Comparison of ENCODE assay signal across 3 cellular contexts in genomic region chr1:245864872-245865271, GRCh38.
TF ChIP-seq lines count a peak whose summit lies in the region.

No MANE protein-coding gene starts in this region.

TF ChIP-seq in HepG2, 621 proteins besides CTCF, POLR2A, EP300 and RAD21:
- TF ChIP-seq MAFK (conservative IDR thresholded peaks at IDR 0.05 in 1 of 2, IDR thresholded peaks at IDR 0.05 in 1 of 2; ENCODE audit: low read length in 2 of 2) (peak; percentile 74 to 91), PAX8 (CRISPR knock-in tag; IDR thresholded peaks at IDR 0.05; ENCODE audit: borderline replicate concordance) (no peak), SSRP1 (CRISPR knock-in tag; IDR thresholded peaks at IDR 0.05) (no peak), ZNF33B (CRISPR knock-in tag; IDR thresholded peaks at IDR 0.05) (no peak), MAFF (IDR thresholded peaks at IDR 0.05; ENCODE audit: low read depth, low read length) (peak; percentile 83), SALL2 (CRISPR knock-in tag; IDR thresholded peaks at IDR 0.05) (no peak)
- TF ChIP-seq, protein P1, sequence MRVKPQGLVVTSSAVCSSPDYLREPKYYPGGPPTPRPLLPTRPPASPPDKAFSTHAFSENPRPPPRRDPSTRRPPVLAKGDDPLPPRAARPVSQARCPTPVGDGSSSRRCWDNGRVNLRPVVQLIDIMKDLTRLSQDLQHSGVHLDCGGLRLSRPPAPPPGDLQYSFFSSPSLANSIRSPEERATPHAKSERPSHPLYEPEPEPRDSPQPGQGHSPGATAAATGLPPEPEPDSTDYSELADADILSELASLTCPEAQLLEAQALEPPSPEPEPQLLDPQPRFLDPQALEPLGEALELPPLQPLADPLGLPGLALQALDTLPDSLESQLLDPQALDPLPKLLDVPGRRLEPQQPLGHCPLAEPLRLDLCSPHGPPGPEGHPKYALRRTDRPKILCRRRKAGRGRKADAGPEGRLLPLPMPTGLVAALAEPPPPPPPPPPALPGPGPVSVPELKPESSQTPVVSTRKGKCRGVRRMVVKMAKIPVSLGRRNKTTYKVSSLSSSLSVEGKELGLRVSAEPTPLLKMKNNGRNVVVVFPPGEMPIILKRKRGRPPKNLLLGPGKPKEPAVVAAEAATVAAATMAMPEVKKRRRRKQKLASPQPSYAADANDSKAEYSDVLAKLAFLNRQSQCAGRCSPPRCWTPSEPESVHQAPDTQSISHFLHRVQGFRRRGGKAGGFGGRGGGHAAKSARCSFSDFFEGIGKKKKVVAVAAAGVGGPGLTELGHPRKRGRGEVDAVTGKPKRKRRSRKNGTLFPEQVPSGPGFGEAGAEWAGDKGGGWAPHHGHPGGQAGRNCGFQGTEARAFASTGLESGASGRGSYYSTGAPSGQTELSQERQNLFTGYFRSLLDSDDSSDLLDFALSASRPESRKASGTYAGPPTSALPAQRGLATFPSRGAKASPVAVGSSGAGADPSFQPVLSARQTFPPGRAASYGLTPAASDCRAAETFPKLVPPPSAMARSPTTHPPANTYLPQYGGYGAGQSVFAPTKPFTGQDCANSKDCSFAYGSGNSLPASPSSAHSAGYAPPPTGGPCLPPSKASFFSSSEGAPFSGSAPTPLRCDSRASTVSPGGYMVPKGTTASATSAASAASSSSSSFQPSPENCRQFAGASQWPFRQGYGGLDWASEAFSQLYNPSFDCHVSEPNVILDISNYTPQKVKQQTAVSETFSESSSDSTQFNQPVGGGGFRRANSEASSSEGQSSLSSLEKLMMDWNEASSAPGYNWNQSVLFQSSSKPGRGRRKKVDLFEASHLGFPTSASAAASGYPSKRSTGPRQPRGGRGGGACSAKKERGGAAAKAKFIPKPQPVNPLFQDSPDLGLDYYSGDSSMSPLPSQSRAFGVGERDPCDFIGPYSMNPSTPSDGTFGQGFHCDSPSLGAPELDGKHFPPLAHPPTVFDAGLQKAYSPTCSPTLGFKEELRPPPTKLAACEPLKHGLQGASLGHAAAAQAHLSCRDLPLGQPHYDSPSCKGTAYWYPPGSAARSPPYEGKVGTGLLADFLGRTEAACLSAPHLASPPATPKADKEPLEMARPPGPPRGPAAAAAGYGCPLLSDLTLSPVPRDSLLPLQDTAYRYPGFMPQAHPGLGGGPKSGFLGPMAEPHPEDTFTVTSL (CRISPR knock-in tag; IDR thresholded peaks at IDR 0.05; ENCODE audit: borderline replicate concordance), result no peak
- TF ChIP-seq, protein P2, sequence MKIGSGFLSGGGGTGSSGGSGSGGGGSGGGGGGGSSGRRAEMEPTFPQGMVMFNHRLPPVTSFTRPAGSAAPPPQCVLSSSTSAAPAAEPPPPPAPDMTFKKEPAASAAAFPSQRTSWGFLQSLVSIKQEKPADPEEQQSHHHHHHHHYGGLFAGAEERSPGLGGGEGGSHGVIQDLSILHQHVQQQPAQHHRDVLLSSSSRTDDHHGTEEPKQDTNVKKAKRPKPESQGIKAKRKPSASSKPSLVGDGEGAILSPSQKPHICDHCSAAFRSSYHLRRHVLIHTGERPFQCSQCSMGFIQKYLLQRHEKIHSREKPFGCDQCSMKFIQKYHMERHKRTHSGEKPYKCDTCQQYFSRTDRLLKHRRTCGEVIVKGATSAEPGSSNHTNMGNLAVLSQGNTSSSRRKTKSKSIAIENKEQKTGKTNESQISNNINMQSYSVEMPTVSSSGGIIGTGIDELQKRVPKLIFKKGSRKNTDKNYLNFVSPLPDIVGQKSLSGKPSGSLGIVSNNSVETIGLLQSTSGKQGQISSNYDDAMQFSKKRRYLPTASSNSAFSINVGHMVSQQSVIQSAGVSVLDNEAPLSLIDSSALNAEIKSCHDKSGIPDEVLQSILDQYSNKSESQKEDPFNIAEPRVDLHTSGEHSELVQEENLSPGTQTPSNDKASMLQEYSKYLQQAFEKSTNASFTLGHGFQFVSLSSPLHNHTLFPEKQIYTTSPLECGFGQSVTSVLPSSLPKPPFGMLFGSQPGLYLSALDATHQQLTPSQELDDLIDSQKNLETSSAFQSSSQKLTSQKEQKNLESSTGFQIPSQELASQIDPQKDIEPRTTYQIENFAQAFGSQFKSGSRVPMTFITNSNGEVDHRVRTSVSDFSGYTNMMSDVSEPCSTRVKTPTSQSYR (CRISPR knock-in tag; IDR thresholded peaks at IDR 0.05; ENCODE audit: borderline replicate concordance), result no peak
TF ChIP-seq in HepG2: peak in this region for 2.

TF ChIP-seq in K562, 482 proteins besides CTCF, POLR2A, EP300 and RAD21 (continues in another document):
- TF ChIP-seq PHF8 (IDR thresholded peaks at IDR 0.05; ENCODE audit: borderline replicate concordance, low read length), result no peak
- no peak for TF ChIP-seq ZNF695 (CRISPR knock-in tag; IDR thresholded peaks at IDR 0.05)
- TF ChIP-seq MED1 (CRISPR knock-in tag; IDR thresholded peaks at IDR 0.05; ENCODE audit: borderline replicate concordance), result no peak
- no peak for TF ChIP-seq RFX5 (IDR thresholded peaks at IDR 0.05; ENCODE audit: low read depth, low read length)
- TF ChIP-seq C11orf30 (IDR thresholded peaks at IDR 0.05; ENCODE audit: low read depth), result peak; percentile 75
- TF ChIP-seq, protein P3, sequence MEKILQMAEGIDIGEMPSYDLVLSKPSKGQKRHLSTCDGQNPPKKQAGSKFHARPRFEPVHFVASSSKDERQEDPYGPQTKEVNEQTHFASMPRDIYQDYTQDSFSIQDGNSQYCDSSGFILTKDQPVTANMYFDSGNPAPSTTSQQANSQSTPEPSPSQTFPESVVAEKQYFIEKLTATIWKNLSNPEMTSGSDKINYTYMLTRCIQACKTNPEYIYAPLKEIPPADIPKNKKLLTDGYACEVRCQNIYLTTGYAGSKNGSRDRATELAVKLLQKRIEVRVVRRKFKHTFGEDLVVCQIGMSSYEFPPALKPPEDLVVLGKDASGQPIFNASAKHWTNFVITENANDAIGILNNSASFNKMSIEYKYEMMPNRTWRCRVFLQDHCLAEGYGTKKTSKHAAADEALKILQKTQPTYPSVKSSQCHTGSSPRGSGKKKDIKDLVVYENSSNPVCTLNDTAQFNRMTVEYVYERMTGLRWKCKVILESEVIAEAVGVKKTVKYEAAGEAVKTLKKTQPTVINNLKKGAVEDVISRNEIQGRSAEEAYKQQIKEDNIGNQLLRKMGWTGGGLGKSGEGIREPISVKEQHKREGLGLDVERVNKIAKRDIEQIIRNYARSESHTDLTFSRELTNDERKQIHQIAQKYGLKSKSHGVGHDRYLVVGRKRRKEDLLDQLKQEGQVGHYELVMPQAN (IDR thresholded peaks at IDR 0.05; ENCODE audit: borderline replicate concordance), result no peak
- TF ChIP-seq DNMT1 (IDR thresholded peaks at IDR 0.05), result no peak
- TF ChIP-seq PCBP2 (IDR thresholded peaks at IDR 0.05; ENCODE audit: low read depth, low read length, poor library complexity, severe bottlenecking), result no peak
- no peak for TF ChIP-seq MCM7 (IDR thresholded peaks at IDR 0.05)
- no peak for TF ChIP-seq MCM2 (IDR thresholded peaks at IDR 0.05; ENCODE audit: low read depth)
- no peak for TF ChIP-seq MTA2 (IDR thresholded peaks at IDR 0.05; ENCODE audit: low read depth)
- no peak for TF ChIP-seq ZNF668 (CRISPR knock-in tag; IDR thresholded peaks at IDR 0.05)
- peak; percentile 70 for TF ChIP-seq MAFF (IDR thresholded peaks at IDR 0.05; ENCODE audit: low read length)
- no peak for TF ChIP-seq ZNF23 (CRISPR knock-in tag; IDR thresholded peaks at IDR 0.05)
- no peak for TF ChIP-seq NR2C2 (CRISPR knock-in tag; IDR thresholded peaks at IDR 0.05)
- no peak for TF ChIP-seq NR2C2 (tag; IDR thresholded peaks at IDR 0.05)
- no peak for TF ChIP-seq ELF4 (CRISPR knock-in tag; IDR thresholded peaks at IDR 0.05)
- TF ChIP-seq, protein P4, sequence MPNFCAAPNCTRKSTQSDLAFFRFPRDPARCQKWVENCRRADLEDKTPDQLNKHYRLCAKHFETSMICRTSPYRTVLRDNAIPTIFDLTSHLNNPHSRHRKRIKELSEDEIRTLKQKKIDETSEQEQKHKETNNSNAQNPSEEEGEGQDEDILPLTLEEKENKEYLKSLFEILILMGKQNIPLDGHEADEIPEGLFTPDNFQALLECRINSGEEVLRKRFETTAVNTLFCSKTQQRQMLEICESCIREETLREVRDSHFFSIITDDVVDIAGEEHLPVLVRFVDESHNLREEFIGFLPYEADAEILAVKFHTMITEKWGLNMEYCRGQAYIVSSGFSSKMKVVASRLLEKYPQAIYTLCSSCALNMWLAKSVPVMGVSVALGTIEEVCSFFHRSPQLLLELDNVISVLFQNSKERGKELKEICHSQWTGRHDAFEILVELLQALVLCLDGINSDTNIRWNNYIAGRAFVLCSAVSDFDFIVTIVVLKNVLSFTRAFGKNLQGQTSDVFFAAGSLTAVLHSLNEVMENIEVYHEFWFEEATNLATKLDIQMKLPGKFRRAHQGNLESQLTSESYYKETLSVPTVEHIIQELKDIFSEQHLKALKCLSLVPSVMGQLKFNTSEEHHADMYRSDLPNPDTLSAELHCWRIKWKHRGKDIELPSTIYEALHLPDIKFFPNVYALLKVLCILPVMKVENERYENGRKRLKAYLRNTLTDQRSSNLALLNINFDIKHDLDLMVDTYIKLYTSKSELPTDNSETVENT (CRISPR knock-in tag; IDR thresholded peaks at IDR 0.05), result no peak
- TF ChIP-seq SMC3 (conservative IDR thresholded peaks at IDR 0.05; ENCODE audit: insufficient read depth, low read depth, low read length), result no peak
- TF ChIP-seq ZNF316 (IDR thresholded peaks at IDR 0.05), result peak; percentile 85
- TF ChIP-seq ZNF143 (CRISPR knock-in tag; IDR thresholded peaks at IDR 0.05), result no peak

TF ChIP-seq in H1, 55 proteins besides CTCF, POLR2A, EP300 and RAD21:
- TF ChIP-seq MAFK (IDR thresholded peaks at IDR 0.05; ENCODE audit: low read depth, low read length) (0 out of 2 replicates have a peak, but pooled peaks have one; percentile 9), CHD1 (IDR thresholded peaks at IDR 0.05; ENCODE audit: low read depth, low read length) (no peak)
